Comparison of ENCODE assay signal across 16 cellular contexts in genomic region chr17:61478790-61479492, GRCh38. TPM values are rescaled to one million over a fixed set of nuclear protein-coding genes. Genes with fewer than 3 reads are reported as not detected.
"Had no signal": no experiment of that assay in that cellular context is flagged by ENCODE, and none has a peak within 500 bp of the region (broad histone marks: within the 10 kb centered on the region; RNA-seq: fewer than 3 reads in every experiment).

No MANE protein-coding gene starts in this region.

- H3K4me3 ChIP-seq: cardiac muscle cell, esophagus squamous epithelium, left lung, neural progenitor cell, pancreas, stomach, thoracic aorta, uterus had no signal

- H3K27me3 ChIP-seq: cardiac muscle cell, neural progenitor cell, pancreas, uterus had no signal

- H3K9ac ChIP-seq: neural progenitor cell had no signal

- H2AFZ ChIP-seq: neural progenitor cell had no signal

- H3K27ac ChIP-seq: cardiac muscle cell, esophagus squamous epithelium, left lung, neural progenitor cell, pancreas, stomach, thoracic aorta, uterus had no signal

- H3K9me3 ChIP-seq: esophagus squamous epithelium, left lung, pancreas, stomach, thoracic aorta, uterus had no signal

- ATAC-seq: activated CD4-positive, alpha-beta T cell treated with anti-CD3 and anti-CD28 coated beads for 36 hours; left lung; pancreas had no signal

- H3K4me2 ChIP-seq: neural progenitor cell had no signal

- H3K36me3 ChIP-seq: cardiac muscle cell, esophagus squamous epithelium, left lung, neural progenitor cell, pancreas, stomach, thoracic aorta, uterus had no signal

- DNase-seq: activated CD4-positive, alpha-beta T cell treated with anti-CD3 and anti-CD28 coated beads for 36 hours; activated naive CD4-positive, alpha-beta T cell treated with anti-CD3 and anti-CD28 coated beads for 36 hours; esophagus squamous epithelium; foreskin fibroblast; mesendoderm; stimulated activated CD4-positive, alpha-beta T cell treated with anti-CD3 and anti-CD28 coated beads, Interleukin-15, amount 100 ng/mL, for 24 hours; stimulated activated CD4-positive, alpha-beta T cell treated with anti-CD3 and anti-CD28 coated beads, Interleukin-4, amount 100 ng/mL, for 24 hours; stomach; uterus had no signal

- FAIRE-seq: pancreas had no signal

- H3K4me1 ChIP-seq: neural progenitor cell, pancreas, stomach, uterus had no signal

RNA-seq across cellular contexts. Expression of gene TBX4, which starts 26.7 kb away (rescaled TPM):
- total RNA-seq: activated CD4-positive, alpha-beta T cell treated with anti-CD3 and anti-CD28 coated beads for 36 hours; activated naive CD4-positive, alpha-beta T cell treated with anti-CD3 and anti-CD28 coated beads for 36 hours; activated T-helper 1 cell treated with anti-CD3 and anti-CD28 coated beads, Interleukin-12 subunit alpha, Interleukin-12 subunit beta, Interleukin-2, Interleukin-4 antibody, amounts not matched to agents 30 ng/mL and 10 ng/mL and 1 ng/mL, durations not matched to agents 14 hours and 24 hours and 36 hours; esophagus squamous epithelium; pancreas; renal cortical epithelial cell; thoracic aorta; uterus had no signal
- polyA plus RNA-seq: pancreas had no signal
